In genomic region chr2:11583840-11584529, GRCh38 we compare ENCODE assay signal across 8 cellular contexts. TPM values are rescaled to one million over a fixed set of nuclear protein-coding genes. Genes with fewer than 3 reads are reported as not detected.
DNase-seq lines count a peak whose midpoint lies in the region; ATAC-seq and TF ChIP-seq lines count a peak whose summit lies in the region.

No MANE protein-coding gene starts in this region.

- H3K79me2 ChIP-seq in OCI-LY1 (ENCODE audit: insufficient read depth, low read length), result no peaks in the 10 kb centered on the region

- peaks cover 20% of the 10 kb centered on the region for H3K4me1 Mint-ChIP-seq in nephron progenitor cell

- H3K27ac Mint-ChIP-seq in nephron progenitor cell, result no peak overlapping the region

- TF ChIP-seq CTCF in OCI-LY1 (IDR thresholded peaks at IDR 0.05; ENCODE audit: low read length) (peak; percentile 97), esophagus squamous epithelium (IDR thresholded peaks at IDR 0.05) (peak; percentile 46 to 87 (median 78)), nephron progenitor cell (IDR thresholded peaks at IDR 0.05) (peak; percentile 86)

- H3F3A ChIP-seq in OCI-LY1 (ENCODE audit: insufficient read depth, low read length), result no peaks in the 10 kb centered on the region

- H3K4me3 Mint-ChIP-seq in nephron progenitor cell, result no peak overlapping the region

- DNase-seq in COLO829 (ENCODE audit: low spot score) (peak; percentile 96), esophagus squamous epithelium (lab: John Stamatoyannopoulos, UW) (no peak), nephron progenitor cell (peak; percentile 81)
- peak; percentile 91 for DNase-seq in activated CD8-positive, alpha-beta memory T cell treated with anti-CD3 and anti-CD28 coated beads, Interleukin-2, amount 50 U/mL, for 48 hours
- peak; percentile 92 for DNase-seq in stimulated activated naive CD8-positive, alpha-beta T cell treated with anti-CD3 and anti-CD28 coated beads, Interleukin-15, Interleukin-2, amounts not matched to agents 100 U/mL and 50 U/mL, for 24 hours

- no peaks in the 10 kb centered on the region for H4K20me1 ChIP-seq in OCI-LY1 (ENCODE audit: insufficient read depth, low read length)

- no peak overlapping the region for H3K4me2 ChIP-seq in OCI-LY1 (ENCODE audit: low read length)

- no peak for TF ChIP-seq POLR2A in esophagus squamous epithelium (IDR thresholded peaks at IDR 0.05)

- peaks cover under 1% of the 10 kb centered on the region for H3K4me1 ChIP-seq in OCI-LY1 (ENCODE audit: insufficient read depth, low read length, severe bottlenecking)
- H3K4me1 ChIP-seq in esophagus squamous epithelium, result peaks cover 0 to 17% (median 8%) of the 10 kb centered on the region in 3 donors

- no peak overlapping the region for H2AFZ ChIP-seq in OCI-LY1 (ENCODE audit: low read length)

- H3K9me3 Mint-ChIP-seq in nephron progenitor cell, result no peaks in the 10 kb centered on the region

- intact Hi-C loops in esophagus squamous epithelium (cut with DNase I), result loop anchor here (2.0 kb wide), 1 partner anchor 105 kb away; no protein-coding TSS in a partner anchor

- H3K4me3 ChIP-seq in OCI-LY1 (ENCODE audit: low read depth, low read length, poor library complexity, severe bottlenecking) (no peak overlapping the region), esophagus squamous epithelium (no peak overlapping the region)

- H3K36me3 ChIP-seq in OCI-LY1 (ENCODE audit: insufficient read depth, low read length) (peaks cover 14% of the 10 kb centered on the region; the same call in 1 of the 2 replicates), esophagus squamous epithelium (no peaks in the 10 kb centered on the region)

- H3K9me2 ChIP-seq in OCI-LY1 (ENCODE audit: low read depth, low read length), result no peaks in the 10 kb centered on the region

- H3K36me3 Mint-ChIP-seq in nephron progenitor cell (ENCODE audit: low read depth), result peaks cover 50% of the 10 kb centered on the region

- H3K9ac ChIP-seq in OCI-LY1 (ENCODE audit: low read length), result no peak overlapping the region

- H3K9me3 ChIP-seq in OCI-LY1 (ENCODE audit: low read length) (peaks cover 2% of the 10 kb centered on the region; the same call in 1 of the 2 replicates), esophagus squamous epithelium (no peaks in the 10 kb centered on the region)

- H3K27me3 Mint-ChIP-seq in nephron progenitor cell (ENCODE audit: low read depth, poor library complexity), result peaks cover 2% of the 10 kb centered on the region

- H3K27ac ChIP-seq in OCI-LY1 (ENCODE audit: low read depth, low read length, poor library complexity, severe bottlenecking) (no peak overlapping the region), esophagus squamous epithelium (peak overlapping the region in 2 of 4 donors; percentile 6 to 42)

- H3K27me3 ChIP-seq in OCI-LY1 (ENCODE audit: insufficient read depth, low read length), result no peaks in the 10 kb centered on the region
- H3K27me3 ChIP-seq in esophagus squamous epithelium, result no peaks in the 10 kb centered on the region

- ATAC-seq in GM19452 (IDR thresholded peaks at IDR 0.05; ENCODE audit: unreplicated experiment) (peak; percentile 76), HG03565 (IDR thresholded peaks at IDR 0.05; ENCODE audit: unreplicated experiment) (peak; percentile 93)
- ATAC-seq in stimulated activated naive CD8-positive, alpha-beta T cell treated with anti-CD3 and anti-CD28 coated beads, Interleukin-15, Interleukin-2, amounts not matched to agents 100 U/mL and 50 U/mL, for 24 hours, result peak; percentile 93

- 45 to 52% methylated on average over 11 to 14 of the region's 14 CpGs for WGBS in esophagus squamous epithelium, 2 donors

RNA-seq across cellular contexts. Expression of gene GREB1, which starts 50.1 kb away (rescaled TPM):
- 1 to 10 TPM in 1 of 4 donors, under 1 TPM in 3; 0.08 to 1.7 (median 0.51) TPM for total RNA-seq in esophagus squamous epithelium
